In genomic region chr18:23451491-23451890, GRCh38 we compare ENCODE assay signal across 1 cellular context.
TF ChIP-seq lines count a peak whose summit lies in the region.

No MANE protein-coding gene starts in this region.

TF ChIP-seq in SK-N-SH, 30 proteins besides CTCF, POLR2A, EP300 and RAD21 (continued from another document):
- TF ChIP-seq GATA2 (CRISPR knock-in tag; IDR thresholded peaks at IDR 0.05), result no peak
- no peak for TF ChIP-seq FOXM1 (IDR thresholded peaks at IDR 0.05; ENCODE audit: low read depth)
- no peak for TF ChIP-seq SIN3A (IDR thresholded peaks at IDR 0.05; ENCODE audit: borderline replicate concordance, low read depth, low read length)
- no peak for TF ChIP-seq FOSL2 (IDR thresholded peaks at IDR 0.05; ENCODE audit: borderline replicate concordance, low read depth)
- TF ChIP-seq, protein P1, sequence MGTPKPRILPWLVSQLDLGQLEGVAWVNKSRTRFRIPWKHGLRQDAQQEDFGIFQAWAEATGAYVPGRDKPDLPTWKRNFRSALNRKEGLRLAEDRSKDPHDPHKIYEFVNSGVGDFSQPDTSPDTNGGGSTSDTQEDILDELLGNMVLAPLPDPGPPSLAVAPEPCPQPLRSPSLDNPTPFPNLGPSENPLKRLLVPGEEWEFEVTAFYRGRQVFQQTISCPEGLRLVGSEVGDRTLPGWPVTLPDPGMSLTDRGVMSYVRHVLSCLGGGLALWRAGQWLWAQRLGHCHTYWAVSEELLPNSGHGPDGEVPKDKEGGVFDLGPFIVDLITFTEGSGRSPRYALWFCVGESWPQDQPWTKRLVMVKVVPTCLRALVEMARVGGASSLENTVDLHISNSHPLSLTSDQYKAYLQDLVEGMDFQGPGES (IDR thresholded peaks at IDR 0.05; ENCODE audit: low read depth, low read length), result no peak
- no peak for TF ChIP-seq MXI1 (IDR thresholded peaks at IDR 0.05; ENCODE audit: low read depth, low read length)
- TF ChIP-seq FOXJ3 (CRISPR knock-in tag; IDR thresholded peaks at IDR 0.05), result no peak
- TF ChIP-seq MAX (IDR thresholded peaks at IDR 0.05; ENCODE audit: low read depth), result no peak
- TF ChIP-seq, protein P2, sequence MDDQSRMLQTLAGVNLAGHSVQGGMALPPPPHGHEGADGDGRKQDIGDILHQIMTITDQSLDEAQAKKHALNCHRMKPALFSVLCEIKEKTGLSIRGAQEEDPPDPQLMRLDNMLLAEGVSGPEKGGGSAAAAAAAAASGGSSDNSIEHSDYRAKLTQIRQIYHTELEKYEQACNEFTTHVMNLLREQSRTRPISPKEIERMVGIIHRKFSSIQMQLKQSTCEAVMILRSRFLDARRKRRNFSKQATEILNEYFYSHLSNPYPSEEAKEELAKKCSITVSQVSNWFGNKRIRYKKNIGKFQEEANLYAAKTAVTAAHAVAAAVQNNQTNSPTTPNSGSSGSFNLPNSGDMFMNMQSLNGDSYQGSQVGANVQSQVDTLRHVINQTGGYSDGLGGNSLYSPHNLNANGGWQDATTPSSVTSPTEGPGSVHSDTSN (IDR thresholded peaks at IDR 0.05), result no peak
- TF ChIP-seq NFIC (IDR thresholded peaks at IDR 0.05; ENCODE audit: borderline replicate concordance), result no peak
- TF ChIP-seq RXRA (IDR thresholded peaks at IDR 0.05; ENCODE audit: borderline replicate concordance, low read depth), result no peak
